Comparison of ENCODE assay signal across 17 cellular contexts in genomic region chr20:1648101-1648500, GRCh38. TPM values are rescaled to one million over a fixed set of nuclear protein-coding genes. Genes with fewer than 3 reads are reported as not detected.
DNase-seq lines count a peak whose midpoint lies in the region; ATAC-seq, FAIRE-seq and TF ChIP-seq lines count a peak whose summit lies in the region.
"Had no signal": no experiment of that assay in that cellular context is flagged by ENCODE, and none has a peak within 500 bp of the region (broad histone marks: within the 10 kb centered on the region; RNA-seq: fewer than 3 reads in every experiment).

No MANE protein-coding gene starts in this region.

- no peak overlapping the region for H3K4me2 ChIP-seq in HepG2 (ENCODE audit: low read depth, low read length)
- H3K4me2 ChIP-seq: A549, KMS-11 had no signal

- H3K36me3 ChIP-seq in CD4-positive, alpha-beta memory T cell (ENCODE audit: insufficient read depth, low read length) = peaks cover 32% of the 10 kb centered on the region
- peaks cover 4 to 54% (median 16%) of the 10 kb centered on the region in 3 experiments for H3K36me3 ChIP-seq in naive thymus-derived CD4-positive, alpha-beta T cell (ENCODE audit: control insufficient read depth in 2 of 3, insufficient read depth in 3 of 3, low read length in 3 of 3)
- no peaks in the 10 kb centered on the region for H3K36me3 ChIP-seq in HepG2 (replicated peaks in 1 of 2; ENCODE audit: control insufficient read depth in 1 of 2, insufficient read depth in 2 of 2, low read length in 2 of 2)
- H3K36me3 ChIP-seq: MG63 had no signal

- no peak overlapping the region for H3K4me3 ChIP-seq in CD4-positive, alpha-beta memory T cell (ENCODE audit: low read length in 2 of 2)
- no peak overlapping the region for H3K4me3 ChIP-seq in naive thymus-derived CD4-positive, alpha-beta T cell (ENCODE audit: low read length)
- H3K4me3 ChIP-seq in HepG2 (replicated peaks in 1 of 3; ENCODE audit: insufficient read depth in 1 of 3, low read depth in 2 of 3, low read length in 3 of 3) = no peak overlapping the region
- H3K4me3 ChIP-seq: A549, MG63 had no signal

- no peak overlapping the region for H3K9ac ChIP-seq in HepG2 (ENCODE audit: insufficient read depth, low read depth, low read length)
- H3K9ac ChIP-seq: KMS-11 had no signal

- no peak for TF ChIP-seq CTCF in activated CD8-positive, alpha-beta T cell treated with anti-CD3 and anti-CD28 coated beads for 36 hours (IDR thresholded peaks at IDR 0.05)
- TF ChIP-seq CTCF in HepG2 (CRISPR knock-in tag; IDR thresholded peaks at IDR 0.05) = no peak

- 20% methylated on average over 5 of the region's 5 CpGs for WGBS in HepG2 (ENCODE audit: low lambda C conversion rate)

- peak overlapping the region; percentile 10 for H3K4me3 Mint-ChIP-seq in activated CD4-positive, alpha-beta memory T cell treated with anti-CD3 and anti-CD28 coated beads for 36 hours
- no peak overlapping the region for H3K4me3 Mint-ChIP-seq in activated CD4-positive, alpha-beta memory T cell treated with anti-CD3 and anti-CD28 coated beads, Interleukin-2, amount 10 ng/mL, durations not matched to agents 7 days and 5 days
- peak overlapping the region in 1 of 8 donors; percentile 57 for H3K4me3 Mint-ChIP-seq in CD4-positive, alpha-beta memory T cell
- no peak overlapping the region for H3K4me3 Mint-ChIP-seq in activated CD8-positive, alpha-beta T cell treated with anti-CD3 and anti-CD28 coated beads for 36 hours
- peak overlapping the region in 2 of 10 donors; percentile 17 to 81 for H3K4me3 Mint-ChIP-seq in naive thymus-derived CD4-positive, alpha-beta T cell

- no peak for TF ChIP-seq RAD21 in HepG2 (CRISPR knock-in tag; IDR thresholded peaks at IDR 0.05)

- H3K9me3 ChIP-seq in CD4-positive, alpha-beta memory T cell (ENCODE audit: control insufficient read depth in 1 of 2, low read length in 2 of 2) = no peaks in the 10 kb centered on the region
- H3K9me3 ChIP-seq in naive thymus-derived CD4-positive, alpha-beta T cell (ENCODE audit: control insufficient read depth in 2 of 3, low read length in 3 of 3) = no peaks in the 10 kb centered on the region
- no peaks in the 10 kb centered on the region for H3K9me3 ChIP-seq in HepG2 (ENCODE audit: low read length)
- H3K9me3 ChIP-seq: A549, MG63 had no signal

- no peaks in the 10 kb centered on the region for H4K20me1 ChIP-seq in HepG2 (ENCODE audit: insufficient read depth, low read length)

- no peaks in the 10 kb centered on the region for H3K27me3 ChIP-seq in CD4-positive, alpha-beta memory T cell (ENCODE audit: insufficient read depth, low read length)
- no peaks in the 10 kb centered on the region for H3K27me3 ChIP-seq in naive thymus-derived CD4-positive, alpha-beta T cell (ENCODE audit: control insufficient read depth in 2 of 2, insufficient read depth in 2 of 2, low read length in 2 of 2)
- H3K27me3 ChIP-seq in HepG2 (ENCODE audit: control insufficient read depth in 1 of 2, insufficient read depth in 2 of 2, low read length in 2 of 2) = peaks cover 0 to 23% of the 10 kb centered on the region in 2 experiments; a peak in 2 of 5 replicates
- H3K27me3 ChIP-seq: MG63 had no signal

- TF ChIP-seq POLR2A in HepG2 (IDR thresholded peaks at IDR 0.05; ENCODE audit: insufficient read depth in 1 of 2, low read depth in 2 of 2, low read length in 2 of 2) = no peak

- no peak for DNase-seq in activated CD4-positive, alpha-beta memory T cell treated with anti-CD3 and anti-CD28 coated beads for 36 hours
- DNase-seq in activated CD4-positive, alpha-beta memory T cell treated with anti-CD3 and anti-CD28 coated beads, Interleukin-2, amount 10 ng/mL, durations not matched to agents 7 days and 5 days = no peak
- no peak for DNase-seq in CD4-positive, alpha-beta memory T cell
- DNase-seq in activated CD8-positive, alpha-beta T cell treated with anti-CD3 and anti-CD28 coated beads for 36 hours = peak; percentile 37
- no peak for DNase-seq in naive thymus-derived CD4-positive, alpha-beta T cell
- DNase-seq in NCI-H2081 treated with DMSO at 0.1 percent for 48 hours (lab: John Stamatoyannopoulos, UW) = no peak
- DNase-seq in HepG2 (ENCODE audit: low spot score) = no peak
- DNase-seq: H7, MG63, NCI-H1092 treated with DMSO at 0.1 percent for 48 hours, NCI-H1694, NCI-H69 had no signal

- intact Hi-C loops in activated CD4-positive, alpha-beta memory T cell treated with anti-CD3 and anti-CD28 coated beads for 36 hours (cut with micrococcal nuclease) = loop anchor here (5.0 kb wide), 1 partner anchor 39 kb away; no protein-coding TSS in a partner anchor
- intact Hi-C loops in CD4-positive, alpha-beta memory T cell (cut with micrococcal nuclease) = no loop called here
- intact Hi-C loops in activated CD8-positive, alpha-beta T cell treated with anti-CD3 and anti-CD28 coated beads for 36 hours (cut with micrococcal nuclease) = no loop called here
- intact Hi-C loops in naive thymus-derived CD4-positive, alpha-beta T cell (cut with micrococcal nuclease) = no loop called here
- intact Hi-C loops in HepG2 (cut with micrococcal nuclease; ENCODE audit: unreplicated experiment) = no loop called here

- H3K4me1 Mint-ChIP-seq in activated CD4-positive, alpha-beta memory T cell treated with anti-CD3 and anti-CD28 coated beads for 36 hours (ENCODE audit: low read depth) = peaks cover 66% of the 10 kb centered on the region
- H3K4me1 Mint-ChIP-seq in activated CD4-positive, alpha-beta memory T cell treated with anti-CD3 and anti-CD28 coated beads, Interleukin-2, amount 10 ng/mL, durations not matched to agents 7 days and 5 days = peaks cover 61% of the 10 kb centered on the region
- peaks cover 46 to 78% (median 54%) of the 10 kb centered on the region in 4 donors for H3K4me1 Mint-ChIP-seq in CD4-positive, alpha-beta memory T cell
- H3K4me1 Mint-ChIP-seq in activated CD8-positive, alpha-beta T cell treated with anti-CD3 and anti-CD28 coated beads for 36 hours (ENCODE audit: low read depth) = peaks cover 79% of the 10 kb centered on the region
- H3K4me1 Mint-ChIP-seq in naive thymus-derived CD4-positive, alpha-beta T cell = peaks cover 20 to 86% (median 75%) of the 10 kb centered on the region in 7 donors

- FAIRE-seq in HepG2 (lab: Jason Lieb, UNC) = no peak
- FAIRE-seq: A549 had no signal

- BruUV-seq in HepG2 (replicated peaks; lab: Mats Ljungman, UMichigan) = no TSS peak

- peak; percentile 38 for ATAC-seq in activated CD8-positive, alpha-beta T cell treated with anti-CD3 and anti-CD28 coated beads for 36 hours
- ATAC-seq in naive thymus-derived CD4-positive, alpha-beta T cell = no peak
- no peak for ATAC-seq in GM19397 (IDR thresholded peaks at IDR 0.05; ENCODE audit: unreplicated experiment)
- ATAC-seq in HepG2 = no peak
- ATAC-seq: A549, Right ventricle myocardium inferior had no signal

- H3K9me3 Mint-ChIP-seq in activated CD4-positive, alpha-beta memory T cell treated with anti-CD3 and anti-CD28 coated beads for 36 hours = no peaks in the 10 kb centered on the region
- peaks cover 8% of the 10 kb centered on the region for H3K9me3 Mint-ChIP-seq in activated CD4-positive, alpha-beta memory T cell treated with anti-CD3 and anti-CD28 coated beads, Interleukin-2, amount 10 ng/mL, durations not matched to agents 7 days and 5 days
- peaks cover 0 to 10% (median 2%) of the 10 kb centered on the region in 8 donors for H3K9me3 Mint-ChIP-seq in CD4-positive, alpha-beta memory T cell
- H3K9me3 Mint-ChIP-seq in activated CD8-positive, alpha-beta T cell treated with anti-CD3 and anti-CD28 coated beads for 36 hours = peaks cover 4% of the 10 kb centered on the region
- peaks cover 0 to 13% (median 3%) of the 10 kb centered on the region in 11 donors for H3K9me3 Mint-ChIP-seq in naive thymus-derived CD4-positive, alpha-beta T cell

- peaks cover 25% of the 10 kb centered on the region for H3K36me3 Mint-ChIP-seq in activated CD4-positive, alpha-beta memory T cell treated with anti-CD3 and anti-CD28 coated beads for 36 hours
- peaks cover 26% of the 10 kb centered on the region for H3K36me3 Mint-ChIP-seq in activated CD4-positive, alpha-beta memory T cell treated with anti-CD3 and anti-CD28 coated beads, Interleukin-2, amount 10 ng/mL, durations not matched to agents 7 days and 5 days (ENCODE audit: low read depth)
- H3K36me3 Mint-ChIP-seq in CD4-positive, alpha-beta memory T cell = peaks cover 49 to 68% of the 10 kb centered on the region in 2 donors
- H3K36me3 Mint-ChIP-seq in activated CD8-positive, alpha-beta T cell treated with anti-CD3 and anti-CD28 coated beads for 36 hours (ENCODE audit: low read depth) = peaks cover 70% of the 10 kb centered on the region
- H3K36me3 Mint-ChIP-seq in naive thymus-derived CD4-positive, alpha-beta T cell = peaks cover 4 to 70% (median 51%) of the 10 kb centered on the region in 5 donors

- no peak overlapping the region for H2AFZ ChIP-seq in HepG2 (ENCODE audit: low read length)

- no peaks in the 10 kb centered on the region for H3K79me2 ChIP-seq in HepG2 (ENCODE audit: insufficient read depth, low read length)

- H3K27ac ChIP-seq in CD4-positive, alpha-beta memory T cell (ENCODE audit: low read depth, low read length) = no peak overlapping the region
- H3K27ac ChIP-seq in naive thymus-derived CD4-positive, alpha-beta T cell (ENCODE audit: low read depth, low read length) = no peak overlapping the region
- no peak overlapping the region for H3K27ac ChIP-seq in HepG2 (ENCODE audit: extremely low read length, insufficient read depth, low read length)
- H3K27ac ChIP-seq: A549, KMS-11 had no signal

- H3K27ac Mint-ChIP-seq in activated CD4-positive, alpha-beta memory T cell treated with anti-CD3 and anti-CD28 coated beads for 36 hours = peak overlapping the region; percentile 90
- no peak overlapping the region for H3K27ac Mint-ChIP-seq in activated CD4-positive, alpha-beta memory T cell treated with anti-CD3 and anti-CD28 coated beads, Interleukin-2, amount 10 ng/mL, durations not matched to agents 7 days and 5 days
- H3K27ac Mint-ChIP-seq in CD4-positive, alpha-beta memory T cell = peak overlapping the region in 4 of 7 donors; percentile 27 to 76 (median 54)
- H3K27ac Mint-ChIP-seq in activated CD8-positive, alpha-beta T cell treated with anti-CD3 and anti-CD28 coated beads for 36 hours = peak overlapping the region; percentile 59
- peak overlapping the region in 6 of 9 donors; percentile 4 to 87 (median 82) for H3K27ac Mint-ChIP-seq in naive thymus-derived CD4-positive, alpha-beta T cell

- in situ Hi-C loops in HepG2 (cut with HindIII; ENCODE audit: extremely low pct_ligation_motif_present, low pct_unique_long_range_greater_than_20kb) = no loop called here

- peaks cover 66% of the 10 kb centered on the region for H3K4me1 ChIP-seq in CD4-positive, alpha-beta memory T cell (ENCODE audit: insufficient read depth, low read length)
- H3K4me1 ChIP-seq in naive thymus-derived CD4-positive, alpha-beta T cell (ENCODE audit: control insufficient read depth in 2 of 2, insufficient read depth in 2 of 2, low read length in 2 of 2) = peaks cover 39 to 63% of the 10 kb centered on the region in 2 donors
- H3K4me1 ChIP-seq in HepG2 (ENCODE audit: insufficient read depth, low read length) = no peaks in the 10 kb centered on the region
- H3K4me1 ChIP-seq: A549 had no signal

- no peak for TF ChIP-seq EP300 in HepG2 (IDR thresholded peaks at IDR 0.05; ENCODE audit: low read depth in 2 of 2, low read length in 2 of 2)
- no peak for TF ChIP-seq EP300 in HepG2 (CRISPR knock-in tag; IDR thresholded peaks at IDR 0.05; ENCODE audit: borderline replicate concordance)

- CTCF ChIA-PET in activated CD4-positive, alpha-beta memory T cell treated with anti-CD3 and anti-CD28 coated beads for 36 hours (lab: Charles Lee) = interaction anchor here (1.2 to 1.7 kb wide), 2 partner anchors 13 to 86 kb away, joined by 4 to 6 read pairs; no protein-coding TSS in a partner anchor
- CTCF ChIA-PET in activated CD4-positive, alpha-beta memory T cell treated with anti-CD3 and anti-CD28 coated beads, Interleukin-2, amount 10 ng/mL, durations not matched to agents 7 days and 5 days (lab: Charles Lee) = no interaction called here
- CTCF ChIA-PET in CD4-positive, alpha-beta memory T cell (lab: Charles Lee; ENCODE audit: partially characterized antibody) = interaction anchor here (1.4 to 1.9 kb wide), 3 partner anchors 17 to 129 kb away, joined by 3 to 7 read pairs (median 3); no protein-coding TSS in a partner anchor
- CTCF ChIA-PET in activated CD8-positive, alpha-beta T cell treated with anti-CD3 and anti-CD28 coated beads for 36 hours (lab: Charles Lee) = interaction anchor here (1.6 to 1.7 kb wide), 2 partner anchors 16 to 86 kb away, joined by 4 to 5 read pairs; no protein-coding TSS in a partner anchor
- CTCF ChIA-PET in naive thymus-derived CD4-positive, alpha-beta T cell (lab: Charles Lee) = no interaction called here
- CTCF ChIA-PET in HepG2 (lab: Yijun Ruan, JAX; ENCODE audit: low intra/inter-chr PET ratio, low total read pairs) = no interaction called here

- POLR2A ChIA-PET in activated CD4-positive, alpha-beta memory T cell treated with anti-CD3 and anti-CD28 coated beads for 36 hours (lab: Charles Lee) = no interaction called here
- POLR2A ChIA-PET in activated CD4-positive, alpha-beta memory T cell treated with anti-CD3 and anti-CD28 coated beads, Interleukin-2, amount 10 ng/mL, durations not matched to agents 7 days and 5 days (lab: Charles Lee) = interaction anchor here (1.1 to 1.4 kb wide), 2 partner anchors 8 to 17 kb away, joined by 3 to 4 read pairs; no protein-coding TSS in a partner anchor
- POLR2A ChIA-PET in CD4-positive, alpha-beta memory T cell (lab: Charles Lee; ENCODE audit: partially characterized antibody) = interaction anchor here (1.3 to 2.2 kb wide), 4 partner anchors 10 to 23 kb away, joined by 4 to 8 read pairs (median 5); partner anchors contain the start of gene SIRPG
- POLR2A ChIA-PET in activated CD8-positive, alpha-beta T cell treated with anti-CD3 and anti-CD28 coated beads for 36 hours (lab: Charles Lee) = interaction anchor here (0.9 to 1.6 kb wide), 4 partner anchors 9 to 26 kb away, joined by 3 to 5 read pairs (median 4); partner anchors contain the start of gene SIRPG
- POLR2A ChIA-PET in naive thymus-derived CD4-positive, alpha-beta T cell (lab: Charles Lee) = interaction anchor here (1.0 to 4.5 kb wide), 6 partner anchors 8 to 26 kb away, joined by 3 to 21 read pairs (median 4); no protein-coding TSS in a partner anchor
- POLR2A ChIA-PET in HepG2 (lab: Yijun Ruan, JAX) = no interaction called here

- no peaks in the 10 kb centered on the region for H3K27me3 Mint-ChIP-seq in activated CD4-positive, alpha-beta memory T cell treated with anti-CD3 and anti-CD28 coated beads for 36 hours
- H3K27me3 Mint-ChIP-seq in activated CD4-positive, alpha-beta memory T cell treated with anti-CD3 and anti-CD28 coated beads, Interleukin-2, amount 10 ng/mL, durations not matched to agents 7 days and 5 days = no peaks in the 10 kb centered on the region
- no peaks in the 10 kb centered on the region for H3K27me3 Mint-ChIP-seq in CD4-positive, alpha-beta memory T cell
- no peaks in the 10 kb centered on the region for H3K27me3 Mint-ChIP-seq in activated CD8-positive, alpha-beta T cell treated with anti-CD3 and anti-CD28 coated beads for 36 hours
- H3K27me3 Mint-ChIP-seq in naive thymus-derived CD4-positive, alpha-beta T cell = no peaks in the 10 kb centered on the region

RNA-seq across cellular contexts. Expression of gene SIRPG, which starts 9.5 kb away (rescaled TPM):
- total RNA-seq in activated CD4-positive, alpha-beta memory T cell treated with anti-CD3 and anti-CD28 coated beads for 36 hours = 10 to 100 TPM; 27.9 to 28.5 TPM
- 100 to 1,000 TPM; 109 to 111 TPM for total RNA-seq in activated CD4-positive, alpha-beta memory T cell treated with anti-CD3 and anti-CD28 coated beads, Interleukin-2, amount 10 ng/mL, durations not matched to agents 7 days and 5 days
- total RNA-seq in CD4-positive, alpha-beta memory T cell = 10 to 100 TPM; 32.4 to 34.9 TPM
- polyA plus RNA-seq in CD4-positive, alpha-beta memory T cell = 100 to 1,000 TPM; 136 to 211 TPM
- 10 to 100 TPM; 45.4 to 48.6 TPM for total RNA-seq in activated CD8-positive, alpha-beta T cell treated with anti-CD3 and anti-CD28 coated beads for 36 hours
- 10 to 100 TPM; 25.6 to 71.7 (median 50.2) TPM for total RNA-seq in naive thymus-derived CD4-positive, alpha-beta T cell
- 100 to 1,000 TPM; 197 to 198 TPM for polyA plus RNA-seq in naive thymus-derived CD4-positive, alpha-beta T cell
- not detected in 2 replicates for total RNA-seq in HepG2 (2016; rRNA removed; fragmentation: Illumina TruSeq; extraction: Trizol)
- not detected in 2 replicates for total RNA-seq in HepG2 (2016; cell fraction: cytosol; rRNA removed; fragmentation: Illumina TruSeq; extraction: Trizol; ENCODE audit: low read depth)
- total RNA-seq in HepG2 (2016; cell fraction: insoluble cytoplasmic fraction; rRNA removed; fragmentation: Illumina TruSeq; extraction: Trizol) = not detected in 2 replicates
- total RNA-seq in HepG2 (2016; cell fraction: membrane; rRNA removed; fragmentation: Illumina TruSeq; extraction: Trizol) = not detected in 2 replicates
- not detected in 2 replicates for total RNA-seq in HepG2 (2016; cell fraction: nucleus; rRNA removed; fragmentation: Illumina TruSeq; extraction: Trizol)
- polyA plus RNA-seq in HepG2 (2011; rRNA removed) = not detected in 2 replicates
- not detected in 2 replicates for polyA plus RNA-seq in HepG2 (2011; cell fraction: cytosol; rRNA removed)
- not detected in 2 replicates for polyA plus RNA-seq in HepG2 (2011; cell fraction: nucleus; rRNA removed)
- polyA plus RNA-seq in HepG2 (2012) = not detected in 2 replicates
- not detected in 2 replicates for polyA plus RNA-seq in HepG2 (2016; cell fraction: cytosol; fragmentation: Illumina TruSeq; extraction: Trizol; ENCODE audit: low read depth)
- not detected in 2 replicates for polyA plus RNA-seq in HepG2 (2016; cell fraction: insoluble cytoplasmic fraction; fragmentation: Illumina TruSeq; extraction: Trizol; ENCODE audit: low read depth)
- not detected in 2 replicates for polyA plus RNA-seq in HepG2 (2016; cell fraction: membrane; fragmentation: Illumina TruSeq; extraction: Trizol; ENCODE audit: low read depth)
- not detected in 2 replicates for polyA plus RNA-seq in HepG2 (2016; cell fraction: nucleus; fragmentation: Illumina TruSeq; extraction: Trizol; ENCODE audit: insufficient read depth, low read depth)
- not detected in 2 replicates for polyA minus RNA-seq in HepG2 (2011; rRNA and poly(A)+ RNA removed; ENCODE audit: low replicate concordance)
- polyA minus RNA-seq in HepG2 (2011; cell fraction: cytosol; rRNA and poly(A)+ RNA removed) = not detected in 2 replicates
- polyA minus RNA-seq in HepG2 (2011; cell fraction: nucleus; rRNA and poly(A)+ RNA removed) = not detected in 2 replicates
- total RNA-seq: Daoy, H7, Right ventricle myocardium inferior had no signal
- polyA plus RNA-seq: A549 had no signal

RNA-seq across cellular contexts. Expression of gene SIRPB1, which starts 28.3 kb away (rescaled TPM):
- 1 to 10 TPM; 1.3 to 2.0 TPM for total RNA-seq in activated CD4-positive, alpha-beta memory T cell treated with anti-CD3 and anti-CD28 coated beads for 36 hours
- 1 to 10 TPM; 5.1 to 7.1 TPM for total RNA-seq in activated CD4-positive, alpha-beta memory T cell treated with anti-CD3 and anti-CD28 coated beads, Interleukin-2, amount 10 ng/mL, durations not matched to agents 7 days and 5 days
- 1 to 10 TPM; 4.7 to 7.2 TPM for total RNA-seq in CD4-positive, alpha-beta memory T cell
- polyA plus RNA-seq in CD4-positive, alpha-beta memory T cell = 1 to 10 TPM in 1 of 2 donors, under 1 TPM in 1; 0.64 to 1.2 TPM
- total RNA-seq in activated CD8-positive, alpha-beta T cell treated with anti-CD3 and anti-CD28 coated beads for 36 hours = under 1 TPM; 0.83 to 0.92 TPM
- 10 to 100 TPM in 3 of 5 experiments, 1 to 10 TPM in 2; 4.6 to 28.2 (median 11.9) TPM for total RNA-seq in naive thymus-derived CD4-positive, alpha-beta T cell
- 1 to 10 TPM; 2.2 to 7.9 TPM for polyA plus RNA-seq in naive thymus-derived CD4-positive, alpha-beta T cell
- total RNA-seq in HepG2 (2016; rRNA removed; fragmentation: Illumina TruSeq; extraction: Trizol) = 0.98 and 1.4 TPM in 2 replicates
- 0.51 and 0.71 TPM in 2 replicates for total RNA-seq in HepG2 (2016; cell fraction: cytosol; rRNA removed; fragmentation: Illumina TruSeq; extraction: Trizol; ENCODE audit: low read depth)
- total RNA-seq in HepG2 (2016; cell fraction: insoluble cytoplasmic fraction; rRNA removed; fragmentation: Illumina TruSeq; extraction: Trizol) = 0.61 and 0.85 TPM in 2 replicates
- 2.2 and 2.6 TPM in 2 replicates for total RNA-seq in HepG2 (2016; cell fraction: membrane; rRNA removed; fragmentation: Illumina TruSeq; extraction: Trizol)
- total RNA-seq in HepG2 (2016; cell fraction: nucleus; rRNA removed; fragmentation: Illumina TruSeq; extraction: Trizol) = 0.40 and 0.69 TPM in 2 replicates
- polyA plus RNA-seq in HepG2 (2011; rRNA removed) = 0.41 and 0.46 TPM in 2 replicates
- polyA plus RNA-seq in HepG2 (2011; cell fraction: cytosol; rRNA removed) = 0.15 and 0.32 TPM in 2 replicates
- polyA plus RNA-seq in HepG2 (2011; cell fraction: nucleus; rRNA removed) = 0.52 and 0.58 TPM in 2 replicates
- polyA plus RNA-seq in HepG2 (2012) = 0.28 TPM in 1 of 2 replicates, not detected in the other
- polyA plus RNA-seq in HepG2 (2016; cell fraction: cytosol; fragmentation: Illumina TruSeq; extraction: Trizol; ENCODE audit: low read depth) = 1.4 and 1.6 TPM in 2 replicates
- 1.2 and 2.0 TPM in 2 replicates for polyA plus RNA-seq in HepG2 (2016; cell fraction: insoluble cytoplasmic fraction; fragmentation: Illumina TruSeq; extraction: Trizol; ENCODE audit: low read depth)
- polyA plus RNA-seq in HepG2 (2016; cell fraction: membrane; fragmentation: Illumina TruSeq; extraction: Trizol; ENCODE audit: low read depth) = 1.9 and 2.1 TPM in 2 replicates
- polyA plus RNA-seq in HepG2 (2016; cell fraction: nucleus; fragmentation: Illumina TruSeq; extraction: Trizol; ENCODE audit: insufficient read depth, low read depth) = 3.3 and 4.5 TPM in 2 replicates
- polyA minus RNA-seq in HepG2 (2011; rRNA and poly(A)+ RNA removed; ENCODE audit: low replicate concordance) = 0.09 and 0.12 TPM in 2 replicates
- 0.69 and 1.1 TPM in 2 replicates for polyA minus RNA-seq in HepG2 (2011; cell fraction: cytosol; rRNA and poly(A)+ RNA removed)
- not detected in 2 replicates for polyA minus RNA-seq in HepG2 (2011; cell fraction: nucleus; rRNA and poly(A)+ RNA removed)
- total RNA-seq: H7 had no signal

Comparison
In these comparisons a context has a peak if more than half of its experiments do, and no peak if none do; other contexts are left out.
1. CTCF ChIA-PET loops: an anchor here in activated CD4-positive, alpha-beta memory T cell treated with anti-CD3 and anti-CD28 coated beads for 36 hours (1.2 to 1.7 kb wide), CD4-positive, alpha-beta memory T cell (1.4 to 1.9 kb wide) and activated CD8-positive, alpha-beta T cell treated with anti-CD3 and anti-CD28 coated beads for 36 hours (1.6 to 1.7 kb wide); none called in activated CD4-positive, alpha-beta memory T cell treated with anti-CD3 and anti-CD28 coated beads, Interleukin-2, amount 10 ng/mL, durations not matched to agents 7 days and 5 days, naive thymus-derived CD4-positive, alpha-beta T cell and HepG2.
2. POLR2A ChIA-PET loops: an anchor here in activated CD4-positive, alpha-beta memory T cell treated with anti-CD3 and anti-CD28 coated beads, Interleukin-2, amount 10 ng/mL, durations not matched to agents 7 days and 5 days (1.1 to 1.4 kb wide), CD4-positive, alpha-beta memory T cell (1.3 to 2.2 kb wide), activated CD8-positive, alpha-beta T cell treated with anti-CD3 and anti-CD28 coated beads for 36 hours (0.9 to 1.6 kb wide) and naive thymus-derived CD4-positive, alpha-beta T cell (1.0 to 4.5 kb wide); none called in activated CD4-positive, alpha-beta memory T cell treated with anti-CD3 and anti-CD28 coated beads for 36 hours and HepG2.
3. RNA of gene SIRPG, which starts 9.5 kb away (total RNA-seq): 109 to 111 TPM in activated CD4-positive, alpha-beta memory T cell treated with anti-CD3 and anti-CD28 coated beads, Interleukin-2, amount 10 ng/mL, durations not matched to agents 7 days and 5 days, 25.6 to 71.7 TPM in naive thymus-derived CD4-positive, alpha-beta T cell, 45.4 to 48.6 TPM in activated CD8-positive, alpha-beta T cell treated with anti-CD3 and anti-CD28 coated beads for 36 hours, 32.4 to 34.9 TPM in CD4-positive, alpha-beta memory T cell and 27.9 to 28.5 TPM in activated CD4-positive, alpha-beta memory T cell treated with anti-CD3 and anti-CD28 coated beads for 36 hours; not detected in HepG2; every median in the first group is over 10 times any median in the second.